Comparison of ENCODE assay signal across 8 cellular contexts in genomic region chr1:229661022-229661877, GRCh38. TPM values are rescaled to one million over a fixed set of nuclear protein-coding genes. Genes with fewer than 3 reads are reported as not detected.
DNase-seq lines count a peak whose midpoint lies in the region; ATAC-seq and TF ChIP-seq lines count a peak whose summit lies in the region.

No MANE protein-coding gene starts in this region.

- TF ChIP-seq CTCF in upper lobe of right lung (IDR thresholded peaks at IDR 0.05) = peak; percentile 92

- H3K27ac ChIP-seq in upper lobe of right lung = no peak overlapping the region

- DNase-seq in COLO668 (lab: John Stamatoyannopoulos, UW; ENCODE audit: unreplicated experiment) (peak; percentile 64), LHCN-M2 (ENCODE audit: low read depth) (peak; percentile 55), SHP77 treated with DMSO at 0.1 percent for 48 hours (lab: John Stamatoyannopoulos, UW) (peak; percentile 52), glomerular visceral epithelial cell (ENCODE audit: extremely low spot score) (peak; percentile 72), pons (ENCODE audit: low spot score) (peak; percentile 84), upper lobe of right lung (peak; percentile 89)
- peak; percentile 22 to 69 (median 50) for DNase-seq in activated naive CD4-positive, alpha-beta T cell (lab: John Stamatoyannopoulos, UW)

- H3K4me3 ChIP-seq in upper lobe of right lung = no peak overlapping the region

- H3K36me3 ChIP-seq in upper lobe of right lung = peaks cover 30% of the 10 kb centered on the region

- intact Hi-C loops in upper lobe of right lung (cut with DNase I) = loop anchor here (10.0 kb wide), 1 partner anchor 654 kb away; no protein-coding TSS in a partner anchor

- H3K4me1 ChIP-seq in upper lobe of right lung = peaks cover 5% of the 10 kb centered on the region

- ATAC-seq in GM21515 (IDR thresholded peaks at IDR 0.05; ENCODE audit: unreplicated experiment) = peak; percentile 69
- ATAC-seq in upper lobe of right lung = peak; percentile 99

- H3K9me3 ChIP-seq in upper lobe of right lung = no peaks in the 10 kb centered on the region

- H3K27me3 ChIP-seq in upper lobe of right lung = no peaks in the 10 kb centered on the region

RNA-seq across cellular contexts. Expression of gene URB2, which starts 35.2 kb away (rescaled TPM):
- total RNA-seq in LHCN-M2 (2014; rRNA removed) = 14.1 and 17.2 TPM in 2 replicates
- 4.2 TPM for polyA plus RNA-seq in LHCN-M2 (2012)
- 8.4 TPM for total RNA-seq in upper lobe of right lung

RNA-seq across cellular contexts. Expression of gene TAF5L, which starts 35.3 kb away (rescaled TPM):
- total RNA-seq in LHCN-M2 (2014; rRNA removed) = 15.0 and 18.6 TPM in 2 replicates
- polyA plus RNA-seq in LHCN-M2 (2012) = 9.5 TPM
- total RNA-seq in upper lobe of right lung = 22.1 TPM
